20 cellular contexts compared by ENCODE assay signal in genomic region chr20:37729452-37729851, GRCh38. TPM values are rescaled to one million over a fixed set of nuclear protein-coding genes. Genes with fewer than 3 reads are reported as not detected.
A peak's percentile ranks its signal among the peaks of the same experiment; 100 is the strongest.
DNase-seq lines count a peak whose midpoint lies in the region; ATAC-seq and TF ChIP-seq lines count a peak whose summit lies in the region.
"Had no signal": no experiment of that assay in that cellular context is flagged by ENCODE, and none has a peak within 500 bp of the region (broad histone marks: within the 10 kb centered on the region; RNA-seq: fewer than 3 reads in every experiment).

No MANE protein-coding gene starts in this region.

- WGBS in hepatocyte (ENCODE audit: low lambda C conversion rate, missing lambda C conversion rate): 36% methylated on average over 4 of the region's 4 CpGs

- ATAC-seq in Right ventricle myocardium inferior (no peak), RWPE2 (ENCODE audit: low read depth) (peak; percentile 18; the same call in 2 of the 3 replicates), GM21360 (IDR thresholded peaks at IDR 0.05; ENCODE audit: unreplicated experiment) (no peak), GM19395 (IDR thresholded peaks at IDR 0.05; ENCODE audit: unreplicated experiment) (no peak)
- ATAC-seq in activated T-cell treated with anti-CD3 and anti-CD28 coated beads, Interleukin-2, amount 50 U/mL, for 72 hours (replicated peaks in 1 of 2): no peak
- ATAC-seq: stimulated activated memory B cell treated with anti-CD40 and anti-IgM and Interleukin-4, amounts not matched to agents 10 μg/mL and 1 μg/mL and 100 μg/mL, for 72 hours had no signal

- H3K79me2 ChIP-seq in hepatocyte: peaks cover 63% of the 10 kb centered on the region

- H3K27me3 ChIP-seq in right atrium auricular region (no peaks in the 10 kb centered on the region), RWPE2 (ENCODE audit: insufficient read depth, poor library complexity, severe bottlenecking) (no peaks in the 10 kb centered on the region), hepatocyte (no peaks in the 10 kb centered on the region)

- H3K9me2 ChIP-seq in hepatocyte (replicated peaks; ENCODE audit: insufficient read depth): no peaks in the 10 kb centered on the region

- peak overlapping the region; percentile 41 to 81 for H3K27ac ChIP-seq in right atrium auricular region
- H3K27ac ChIP-seq in RWPE2 (ENCODE audit: poor library complexity, severe bottlenecking): no peak overlapping the region
- no peak overlapping the region for H3K27ac ChIP-seq in hepatocyte
- H3K27ac ChIP-seq: thoracic aorta had no signal

- intact Hi-C loops in Right ventricle myocardium inferior (cut with DNase I): no loop called here

- no peak overlapping the region for H2AFZ ChIP-seq in hepatocyte

- no peaks in the 10 kb centered on the region for H3K27me3 Mint-ChIP-seq in activated T-cell treated with anti-CD3 and anti-CD28 coated beads, Interleukin-2, amount 50 U/mL, for 72 hours (ENCODE audit: low read depth)
- H3K27me3 Mint-ChIP-seq: activated CD4-positive, alpha-beta memory T cell treated with anti-CD3 and anti-CD28 coated beads, Interleukin-2, amount 10 ng/mL, durations not matched to agents 7 days and 5 days; activated naive CD4-positive, alpha-beta T cell treated with anti-CD3 and anti-CD28 coated beads, Interleukin-2, amount 10 ng/mL, durations not matched to agents 7 days and 5 days; stimulated activated memory B cell treated with anti-CD40 and anti-IgM and Interleukin-4, amounts not matched to agents 10 μg/mL and 1 μg/mL and 100 μg/mL, for 72 hours had no signal

- DNase-seq in right atrium auricular region (ENCODE audit: low spot score) (no peak), Right ventricle myocardium inferior (ENCODE audit: missing footprints) (no peak), RWPE2 (ENCODE audit: low spot score) (no peak), hepatocyte (ENCODE audit: low spot score) (no peak), superior temporal gyrus (ENCODE audit: extremely low spot score) (peak; percentile 27)
- DNase-seq in activated T-cell treated with anti-CD3 and anti-CD28 coated beads, Interleukin-2, amount 50 U/mL, for 72 hours: no peak
- DNase-seq: activated CD4-positive, alpha-beta memory T cell treated with anti-CD3 and anti-CD28 coated beads, Interleukin-2, amount 10 ng/mL, durations not matched to agents 7 days and 5 days; activated CD4-positive, CD25-positive, alpha-beta regulatory T cell; activated naive CD4-positive, alpha-beta T cell treated with anti-CD3 and anti-CD28 coated beads, Interleukin-2, amount 10 ng/mL, durations not matched to agents 7 days and 5 days; anterior cingulate cortex; DMS153; NCI-H187 treated with DMSO at 0.1 percent for 48 hours; NCI-H526; stimulated activated CD4-positive, alpha-beta T cell treated with anti-CD3 and anti-CD28 coated beads, Interleukin-15, amount 100 ng/mL, for 24 hours had no signal

- TF ChIP-seq CTCF in right atrium auricular region (IDR thresholded peaks at IDR 0.05): no peak
- TF ChIP-seq CTCF in RWPE2 (IDR thresholded peaks at IDR 0.05; ENCODE audit: poor library complexity, severe bottlenecking): no peak
- TF ChIP-seq CTCF in hepatocyte (IDR thresholded peaks at IDR 0.05; ENCODE audit: poor library complexity): no peak

- H3K4me2 ChIP-seq in hepatocyte: peak overlapping the region; percentile 61

- no peak overlapping the region for H3K27ac Mint-ChIP-seq in activated T-cell treated with anti-CD3 and anti-CD28 coated beads, Interleukin-2, amount 50 U/mL, for 72 hours
- H3K27ac Mint-ChIP-seq: activated CD4-positive, alpha-beta memory T cell treated with anti-CD3 and anti-CD28 coated beads, Interleukin-2, amount 10 ng/mL, durations not matched to agents 7 days and 5 days; activated naive CD4-positive, alpha-beta T cell treated with anti-CD3 and anti-CD28 coated beads, Interleukin-2, amount 10 ng/mL, durations not matched to agents 7 days and 5 days; stimulated activated memory B cell treated with anti-CD40 and anti-IgM and Interleukin-4, amounts not matched to agents 10 μg/mL and 1 μg/mL and 100 μg/mL, for 72 hours had no signal

- H3K9me3 ChIP-seq in right atrium auricular region (no peaks in the 10 kb centered on the region), RWPE2 (ENCODE audit: severe bottlenecking) (no peaks in the 10 kb centered on the region), hepatocyte (ENCODE audit: low read depth) (no peaks in the 10 kb centered on the region)
- H3K9me3 ChIP-seq: thoracic aorta had no signal

- peaks cover 0 to 9% of the 10 kb centered on the region in 2 donors for H3K36me3 Mint-ChIP-seq in activated T-cell treated with anti-CD3 and anti-CD28 coated beads, Interleukin-2, amount 50 U/mL, for 72 hours (ENCODE audit: insufficient read depth in 2 of 2)

- H3K4me3 ChIP-seq in right atrium auricular region: no peak overlapping the region
- H3K4me3 ChIP-seq in RWPE2 (ENCODE audit: severe bottlenecking): no peak overlapping the region
- no peak overlapping the region for H3K4me3 ChIP-seq in hepatocyte
- H3K4me3 ChIP-seq: K562, thoracic aorta had no signal

- H3K4me1 ChIP-seq in right atrium auricular region (peaks cover 0 to 61% of the 10 kb centered on the region in 2 donors), RWPE2 (ENCODE audit: insufficient read depth, poor library complexity, severe bottlenecking) (peaks cover 12% of the 10 kb centered on the region), hepatocyte (ENCODE audit: insufficient read depth) (peaks cover 24% of the 10 kb centered on the region)

- peaks cover 8% of the 10 kb centered on the region for H3K4me1 Mint-ChIP-seq in activated T-cell treated with anti-CD3 and anti-CD28 coated beads, Interleukin-2, amount 50 U/mL, for 72 hours (ENCODE audit: low read depth)
- H3K4me1 Mint-ChIP-seq: activated naive CD4-positive, alpha-beta T cell treated with anti-CD3 and anti-CD28 coated beads, Interleukin-2, amount 10 ng/mL, durations not matched to agents 7 days and 5 days had no signal

- no peaks in the 10 kb centered on the region for H3K9me3 Mint-ChIP-seq in activated T-cell treated with anti-CD3 and anti-CD28 coated beads, Interleukin-2, amount 50 U/mL, for 72 hours
- H3K9me3 Mint-ChIP-seq: activated CD4-positive, alpha-beta memory T cell treated with anti-CD3 and anti-CD28 coated beads, Interleukin-2, amount 10 ng/mL, durations not matched to agents 7 days and 5 days; activated naive CD4-positive, alpha-beta T cell treated with anti-CD3 and anti-CD28 coated beads, Interleukin-2, amount 10 ng/mL, durations not matched to agents 7 days and 5 days; stimulated activated memory B cell treated with anti-CD40 and anti-IgM and Interleukin-4, amounts not matched to agents 10 μg/mL and 1 μg/mL and 100 μg/mL, for 72 hours had no signal

- H3K36me3 ChIP-seq in right atrium auricular region (no peaks in the 10 kb centered on the region), RWPE2 (ENCODE audit: low read depth) (peaks cover 22% of the 10 kb centered on the region), hepatocyte (replicated peaks; ENCODE audit: insufficient read depth, low read depth) (no peaks in the 10 kb centered on the region)

- no peaks in the 10 kb centered on the region for H4K20me1 ChIP-seq in hepatocyte (ENCODE audit: insufficient read depth, poor library complexity, severe bottlenecking)

- H3K4me3 Mint-ChIP-seq in activated T-cell treated with anti-CD3 and anti-CD28 coated beads, Interleukin-2, amount 50 U/mL, for 72 hours: no peak overlapping the region
- H3K4me3 Mint-ChIP-seq: activated CD4-positive, alpha-beta memory T cell treated with anti-CD3 and anti-CD28 coated beads, Interleukin-2, amount 10 ng/mL, durations not matched to agents 7 days and 5 days; activated naive CD4-positive, alpha-beta T cell treated with anti-CD3 and anti-CD28 coated beads, Interleukin-2, amount 10 ng/mL, durations not matched to agents 7 days and 5 days; CD14-positive monocyte; stimulated activated memory B cell treated with anti-CD40 and anti-IgM and Interleukin-4, amounts not matched to agents 10 μg/mL and 1 μg/mL and 100 μg/mL, for 72 hours had no signal

RNA-seq across cellular contexts. Expression of gene CTNNBL1, which starts 35.6 kb away (rescaled TPM):
- total RNA-seq in right atrium auricular region (10 to 100 TPM; 29.9 to 39.9 TPM), Right ventricle myocardium inferior (62.1 TPM), hepatocyte (25.7 and 27.6 TPM in 2 replicates)
- 48.0 and 55.0 TPM in 2 replicates for polyA plus RNA-seq in hepatocyte
- total RNA-seq in activated T-cell treated with anti-CD3 and anti-CD28 coated beads, Interleukin-2, amount 50 U/mL, for 72 hours: 100 to 1,000 TPM in 1 of 2 donors, 10 to 100 TPM in 1; 65.9 to 102 TPM

Comparison
In these comparisons a context has a peak if more than half of its experiments do, and no peak if none do; other contexts are left out.
1. H3K27ac ChIP-seq: peak in right atrium auricular region (2 of 2); none in RWPE2 (single experiment) and hepatocyte (single experiment).